Comparison of ENCODE assay signal across 8 cellular contexts in genomic region chr21:32770514-32771133, GRCh38. TPM values are rescaled to one million over a fixed set of nuclear protein-coding genes. Genes with fewer than 3 reads are reported as not detected.
DNase-seq lines count a peak whose midpoint lies in the region; FAIRE-seq and TF ChIP-seq lines count a peak whose summit lies in the region.

No MANE protein-coding gene starts in this region.

- H3K4me1 Mint-ChIP-seq in activated naive CD4-positive, alpha-beta T cell treated with anti-CD3 and anti-CD28 coated beads for 36 hours (ENCODE audit: low read depth), result peaks cover 58% of the 10 kb centered on the region

- peaks cover 3% of the 10 kb centered on the region for H3F3A ChIP-seq in smooth muscle cell (ENCODE audit: low read depth)

- peak overlapping the region; percentile 95 for H2AFZ ChIP-seq in smooth muscle cell (ENCODE audit: low read depth)

- H3K9ac ChIP-seq in smooth muscle cell (ENCODE audit: low read depth), result peak overlapping the region; percentile 98

- no peak for TF ChIP-seq CTCF in smooth muscle cell (IDR thresholded peaks at IDR 0.05; ENCODE audit: borderline replicate concordance, insufficient read depth, poor library complexity, severe bottlenecking)

- no peak for DNase-seq in activated naive CD4-positive, alpha-beta T cell treated with anti-CD3 and anti-CD28 coated beads for 36 hours
- DNase-seq in activated naive CD4-positive, alpha-beta T cell (lab: John Stamatoyannopoulos, UW), result no peak
- peak; percentile 26 for DNase-seq in iPS-NIHi7 (ENCODE audit: extremely low spot score)
- no peak for DNase-seq in smooth muscle cell (lab: John Stamatoyannopoulos, UW; ENCODE audit: unreplicated experiment)
- no peak for DNase-seq in urothelium cell line (ENCODE audit: low spot score)
- no peak for DNase-seq in GOT3 (lab: John Stamatoyannopoulos, UW)

- CTCF ChIA-PET in activated naive CD4-positive, alpha-beta T cell treated with anti-CD3 and anti-CD28 coated beads for 36 hours (lab: Charles Lee), result interaction anchor here (1.0 to 1.7 kb wide), 7 partner anchors 9 to 118 kb away, joined by 3 to 7 read pairs (median 4); no protein-coding TSS in a partner anchor

- H3K27ac ChIP-seq in KOPT-K1 (ENCODE audit: low read depth, low read length, poor library complexity, severe bottlenecking), result peak overlapping the region; percentile 88
- peak overlapping the region; percentile 40 for H3K27ac ChIP-seq in angular gyrus (ENCODE audit: low read depth, low read length)
- H3K27ac ChIP-seq in smooth muscle cell (ENCODE audit: low read depth), result peak overlapping the region; percentile 96

- peaks cover 39% of the 10 kb centered on the region for H3K36me3 ChIP-seq in KOPT-K1 (ENCODE audit: insufficient read depth, low read length)
- peaks cover 4% of the 10 kb centered on the region for H3K36me3 ChIP-seq in smooth muscle cell (ENCODE audit: low read depth)

- peaks cover 21% of the 10 kb centered on the region for H3K4me1 ChIP-seq in smooth muscle cell (ENCODE audit: low read depth)

- H3K27me3 Mint-ChIP-seq in activated naive CD4-positive, alpha-beta T cell treated with anti-CD3 and anti-CD28 coated beads for 36 hours (ENCODE audit: low read depth), result no peaks in the 10 kb centered on the region

- FAIRE-seq in urothelium cell line (lab: Jason Lieb, UNC), result no peak

- H3K4me3 Mint-ChIP-seq in activated naive CD4-positive, alpha-beta T cell treated with anti-CD3 and anti-CD28 coated beads for 36 hours, result peak overlapping the region; percentile 92

- peak overlapping the region; percentile 89 for H3K27ac Mint-ChIP-seq in activated naive CD4-positive, alpha-beta T cell treated with anti-CD3 and anti-CD28 coated beads for 36 hours

- peaks cover 54% of the 10 kb centered on the region for H4K20me1 ChIP-seq in smooth muscle cell (ENCODE audit: low read depth)

- no peaks in the 10 kb centered on the region for H3K9me3 Mint-ChIP-seq in activated naive CD4-positive, alpha-beta T cell treated with anti-CD3 and anti-CD28 coated beads for 36 hours

- intact Hi-C loops in activated naive CD4-positive, alpha-beta T cell treated with anti-CD3 and anti-CD28 coated beads for 36 hours (cut with micrococcal nuclease), result loop anchor here (1.0 to 5.0 kb wide), 5 partner anchors 358 to 1038 kb away; partner anchors contain the start of genes EVA1C, IFNAR1, SCAF4 and TMEM50B

- peak overlapping the region; percentile 92 for H3K4me2 ChIP-seq in smooth muscle cell

- peaks cover 61% of the 10 kb centered on the region for H3K79me2 ChIP-seq in smooth muscle cell (ENCODE audit: low read depth)

- no peaks in the 10 kb centered on the region for H3K9me3 ChIP-seq in KOPT-K1 (ENCODE audit: insufficient read depth, low read length, poor library complexity, severe bottlenecking)
- H3K9me3 ChIP-seq in smooth muscle cell (replicated peaks; ENCODE audit: low read depth), result no peaks in the 10 kb centered on the region

- H3K36me3 Mint-ChIP-seq in activated naive CD4-positive, alpha-beta T cell treated with anti-CD3 and anti-CD28 coated beads for 36 hours (ENCODE audit: low read depth), result peaks cover 38% of the 10 kb centered on the region

- no peaks in the 10 kb centered on the region for H3K27me3 ChIP-seq in smooth muscle cell (ENCODE audit: low read depth)

- 7% methylated on average over 14 of the region's 14 CpGs for WGBS in smooth muscle cell (ENCODE audit: low lambda C conversion rate)

- peak overlapping the region; percentile 92 for H3K4me3 ChIP-seq in smooth muscle cell

RNA-seq across cellular contexts. Expression of gene PAXBP1, which starts 0.9 kb away (rescaled TPM):
- total RNA-seq in activated naive CD4-positive, alpha-beta T cell treated with anti-CD3 and anti-CD28 coated beads for 36 hours, result 10 to 100 TPM; 44.5 to 44.8 TPM
- total RNA-seq in smooth muscle cell, result 43.2 and 53.8 TPM in 2 replicates
- 11.9 and 17.9 TPM in 2 replicates for polyA plus RNA-seq in smooth muscle cell

RNA-seq across cellular contexts. Expression of gene SYNJ1, which starts 42.8 kb away (rescaled TPM):
- 10 to 100 TPM in 1 of 2 experiments, 1 to 10 TPM in 1; 7.4 to 10.9 TPM for total RNA-seq in activated naive CD4-positive, alpha-beta T cell treated with anti-CD3 and anti-CD28 coated beads for 36 hours
- total RNA-seq in smooth muscle cell, result 7.9 and 8.5 TPM in 2 replicates
- 2.7 and 5.4 TPM in 2 replicates for polyA plus RNA-seq in smooth muscle cell

Comparison
In these comparisons a context has a peak if more than half of its experiments do, and no peak if none do; other contexts are left out.
1. H3K27ac ChIP-seq: peak in every context shown above with its lines; median percentile 96 in smooth muscle cell; 88 in KOPT-K1; 40 in angular gyrus.